22 cellular contexts compared by ENCODE assay signal in genomic region chr9:19595003-19595402, GRCh38.
"Had no signal": no experiment of that assay in that cellular context is flagged by ENCODE, and none has a peak within 500 bp of the region (broad histone marks: within the 10 kb centered on the region; RNA-seq: fewer than 3 reads in every experiment).

No MANE protein-coding gene starts in this region.

- H3K4me1 ChIP-seq: left ventricle myocardium inferior, right atrium auricular region, stomach, suprapubic skin, tibial nerve, uterus had no signal

- H3K4me3 ChIP-seq: left ventricle myocardium inferior, lung, ovary, right atrium auricular region, skin epidermis, stomach, suprapubic skin, tibial nerve, uterus had no signal

- H3K9me3 ChIP-seq: left ventricle myocardium inferior, right atrium auricular region, stomach, suprapubic skin, tibial nerve, uterus had no signal

- DNase-seq: hippocampal formation; immature natural killer cell; kidney; left ventricle myocardium inferior; mesendoderm; naive B cell; natural killer cell; ovary; stimulated activated CD4-positive, alpha-beta T cell treated with anti-CD3 and anti-CD28 coated beads, Interleukin-12 subunit alpha, Interleukin-12 subunit beta, amount 100 ng/mL, for 4 hours; stimulated activated CD4-positive, alpha-beta T cell treated with anti-CD3 and anti-CD28 coated beads, Interleukin-15, amount 100 ng/mL, for 24 hours; stimulated activated CD4-positive, alpha-beta T cell treated with anti-CD3 and anti-CD28 coated beads, Interleukin-2, amount 100 ng/mL, for 24 hours; stimulated activated CD4-positive, alpha-beta T cell treated with anti-CD3 and anti-CD28 coated beads, Interleukin-4, amount 100 ng/mL, for 1 hour; stimulated activated naive B cell treated with anti-CD40 and anti-IgM and Interleukin-4, amounts not matched to agents 10 μg/mL and 1 μg/mL and 100 μg/mL, for 72 hours; stimulated activated naive CD8-positive, alpha-beta T cell treated with anti-CD3 and anti-CD28 coated beads, Interleukin-15, Interleukin-2, amounts not matched to agents 100 U/mL and 50 U/mL, for 24 hours; stomach; uterus had no signal

- H3K27ac ChIP-seq: left ventricle myocardium inferior, ovary, right atrium auricular region, skin epidermis, stomach, suprapubic skin, tibial nerve, uterus had no signal

- H3K36me3 ChIP-seq: left ventricle myocardium inferior, ovary, right atrium auricular region, stomach, suprapubic skin, tibial nerve, uterus had no signal

- H3K27me3 ChIP-seq: ovary, right atrium auricular region, tibial nerve, uterus had no signal

- FAIRE-seq: islet of Langerhans, kidney had no signal
